8 cellular contexts compared by ENCODE assay signal in genomic region chr10:29377333-29377961, GRCh38.
A peak's percentile ranks its signal among the peaks of the same experiment; 100 is the strongest.
DNase-seq lines count a peak whose midpoint lies in the region; TF ChIP-seq lines count a peak whose summit lies in the region.

No MANE protein-coding gene starts in this region.

- TF ChIP-seq CTCF in AG09319 (IDR thresholded peaks at IDR 0.05; ENCODE audit: low read depth, low read length) (peak; percentile 78), GM13977 (IDR thresholded peaks at IDR 0.05; ENCODE audit: extremely low read depth, insufficient read depth, missing control alignments) (peak; percentile 66)

- no peak overlapping the region for H3K4me3 Mint-ChIP-seq in activated T-helper 2 cell treated with anti-CD3 and anti-CD28 coated beads, Interferon-gamma antibody, Interleukin-2, Interleukin-4, amounts not matched to agents 10 μg/mL and 5 μg/mL and 100 μg/mL, durations not matched to agents 14 hours and 24 hours and 36 hours (ENCODE audit: low read depth)

- peak; percentile 7 for DNase-seq in AG09319 (ENCODE audit: extremely low read depth, low read depth)
- peak; percentile 65 for DNase-seq in GM13977 (ENCODE audit: low spot score)
- DNase-seq in RPMI8226 = peak; percentile 12
- peak; percentile 14 for DNase-seq in fibroblast of the conjunctiva (ENCODE audit: low read depth)
- peak; percentile 54 for DNase-seq in superior temporal gyrus (ENCODE audit: extremely low spot score)
- DNase-seq in mucosa of gallbladder (ENCODE audit: low spot score) = no peak
- DNase-seq in activated T-helper 2 cell treated with anti-CD3 and anti-CD28 coated beads, Interferon-gamma antibody, Interleukin-2, Interleukin-4, amounts not matched to agents 10 μg/mL and 5 μg/mL and 100 μg/mL, durations not matched to agents 14 hours and 24 hours and 36 hours (ENCODE audit: low spot score) = no peak
- no peak for DNase-seq in mesenteric fat pad (ENCODE audit: low spot score)

- in situ Hi-C loops in GM13977 (cut with MboI; ENCODE audit: low pct_unique_long_range_greater_than_20kb, low sequenced_read_pairs, unreplicated experiment) = no loop called here

- H3K9me3 Mint-ChIP-seq in activated T-helper 2 cell treated with anti-CD3 and anti-CD28 coated beads, Interferon-gamma antibody, Interleukin-2, Interleukin-4, amounts not matched to agents 10 μg/mL and 5 μg/mL and 100 μg/mL, durations not matched to agents 14 hours and 24 hours and 36 hours = no peaks in the 10 kb centered on the region

- H3K27me3 Mint-ChIP-seq in activated T-helper 2 cell treated with anti-CD3 and anti-CD28 coated beads, Interferon-gamma antibody, Interleukin-2, Interleukin-4, amounts not matched to agents 10 μg/mL and 5 μg/mL and 100 μg/mL, durations not matched to agents 14 hours and 24 hours and 36 hours (ENCODE audit: low read depth) = peaks cover 10% of the 10 kb centered on the region

- no peak overlapping the region for H3K27ac Mint-ChIP-seq in activated T-helper 2 cell treated with anti-CD3 and anti-CD28 coated beads, Interferon-gamma antibody, Interleukin-2, Interleukin-4, amounts not matched to agents 10 μg/mL and 5 μg/mL and 100 μg/mL, durations not matched to agents 14 hours and 24 hours and 36 hours

- H3K36me3 Mint-ChIP-seq in activated T-helper 2 cell treated with anti-CD3 and anti-CD28 coated beads, Interferon-gamma antibody, Interleukin-2, Interleukin-4, amounts not matched to agents 10 μg/mL and 5 μg/mL and 100 μg/mL, durations not matched to agents 14 hours and 24 hours and 36 hours (ENCODE audit: low read depth) = no peaks in the 10 kb centered on the region

- peaks cover 4% of the 10 kb centered on the region for H3K4me1 Mint-ChIP-seq in activated T-helper 2 cell treated with anti-CD3 and anti-CD28 coated beads, Interferon-gamma antibody, Interleukin-2, Interleukin-4, amounts not matched to agents 10 μg/mL and 5 μg/mL and 100 μg/mL, durations not matched to agents 14 hours and 24 hours and 36 hours (ENCODE audit: low read depth)

- intact Hi-C loops in activated T-helper 2 cell treated with anti-CD3 and anti-CD28 coated beads, Interferon-gamma antibody, Interleukin-2, Interleukin-4, amounts not matched to agents 10 μg/mL and 5 μg/mL and 100 μg/mL, durations not matched to agents 14 hours and 24 hours and 36 hours (cut with micrococcal nuclease) = loop anchor here (1.0 to 5.0 kb wide), 3 partner anchors 119 to 215 kb away; no protein-coding TSS in a partner anchor

Comparison
In these comparisons a context has a peak if more than half of its experiments do, and no peak if none do; other contexts are left out.
1. DNase-seq: peak in AG09319 (single experiment), GM13977 (single experiment), RPMI8226 (single experiment), fibroblast of the conjunctiva (single experiment) and superior temporal gyrus (single experiment); none in mucosa of gallbladder (single experiment), activated T-helper 2 cell treated with anti-CD3 and anti-CD28 coated beads, Interferon-gamma antibody, Interleukin-2, Interleukin-4, amounts not matched to agents 10 μg/mL and 5 μg/mL and 100 μg/mL, durations not matched to agents 14 hours and 24 hours and 36 hours (single experiment) and mesenteric fat pad (single experiment).